8 cellular contexts compared by ENCODE assay signal in genomic region chr21:13979608-13980007, GRCh38.
DNase-seq lines count a peak whose midpoint lies in the region; ATAC-seq and TF ChIP-seq lines count a peak whose summit lies in the region.
"Not testable (repeated sequence)": the region's sequence is repeated elsewhere in the genome, so short reads cannot be mapped to it uniquely, and the experiment has no call there.

No MANE protein-coding gene starts in this region.

- POLR2A ChIA-PET in A673 (lab: Charles Lee; ENCODE audit: low non-redundant PET); activated CD4-positive, alpha-beta memory T cell treated with anti-CD3 and anti-CD28 coated beads for 36 hours (lab: Charles Lee): not testable (repeated sequence)

- not testable (repeated sequence) for DNase-seq in A673 (ENCODE audit: low spot score); activated CD4-positive, alpha-beta memory T cell treated with anti-CD3 and anti-CD28 coated beads for 36 hours; mammary epithelial cell; kidney epithelial cell (ENCODE audit: low read depth); sigmoid colon
- peak; percentile 3 for DNase-seq in H7

- H3K27me3 Mint-ChIP-seq in activated CD4-positive, alpha-beta memory T cell treated with anti-CD3 and anti-CD28 coated beads for 36 hours = not testable (repeated sequence)

- 65% methylated on average over 5 of the region's 26 CpGs for WGBS in mammary epithelial cell (ENCODE audit: low coverage, missing lambda C conversion rate)
- 25 to 82% methylated on average over 26 of the region's 26 CpGs for WGBS in sigmoid colon, 2 donors

- not testable (repeated sequence) for H3K9me3 Mint-ChIP-seq in activated CD4-positive, alpha-beta memory T cell treated with anti-CD3 and anti-CD28 coated beads for 36 hours

- TF ChIP-seq CTCF in A673 (conservative IDR thresholded peaks at IDR 0.05; ENCODE audit: low read depth, low read length); mammary epithelial cell (conservative IDR thresholded peaks at IDR 0.05 in 1 of 2, IDR thresholded peaks at IDR 0.05 in 1 of 2; ENCODE audit: extremely low read depth in 1 of 2, insufficient read depth in 1 of 2, low read depth in 1 of 2, low read length in 2 of 2); kidney epithelial cell (IDR thresholded peaks at IDR 0.05; ENCODE audit: insufficient read depth, low read length, poor library complexity, severe bottlenecking); sigmoid colon (IDR thresholded peaks at IDR 0.05): not testable (repeated sequence)

- intact Hi-C loops in A673 (cut with micrococcal nuclease; ENCODE audit: unreplicated experiment); activated CD4-positive, alpha-beta memory T cell treated with anti-CD3 and anti-CD28 coated beads for 36 hours (cut with micrococcal nuclease); sigmoid colon (cut with DNase I): not testable (repeated sequence)
- intact Hi-C loops in mammary epithelial cell (cut with micrococcal nuclease) = loop anchor here (5.0 kb wide), 1 partner anchor 138 kb away; no protein-coding TSS in a partner anchor

- dilution Hi-C loops in mammary epithelial cell (cut with HindIII; ENCODE audit: low sequenced_read_pairs) = not testable (repeated sequence)

- CTCF ChIA-PET in A673 (lab: Charles Lee); activated CD4-positive, alpha-beta memory T cell treated with anti-CD3 and anti-CD28 coated beads for 36 hours (lab: Charles Lee); mammary epithelial cell (lab: Charles Lee; ENCODE audit: low non-redundant PET): not testable (repeated sequence)

- H3K27ac Mint-ChIP-seq in activated CD4-positive, alpha-beta memory T cell treated with anti-CD3 and anti-CD28 coated beads for 36 hours = not testable (repeated sequence)

- not testable (repeated sequence) for TF ChIP-seq POLR2A in sigmoid colon (IDR thresholded peaks at IDR 0.05)

- H3K4me3 ChIP-seq in A673 (ENCODE audit: low read depth, low read length, poor library complexity, severe bottlenecking) = peak overlapping the region; percentile 50
- not testable (repeated sequence) for H3K4me3 ChIP-seq in H7 (ENCODE audit: insufficient read depth, low read depth, low read length)
- H3K4me3 ChIP-seq in HUES6 (ENCODE audit: low read depth, low read length) = peak overlapping the region; percentile 56; the same call in 1 of the 2 replicates
- peak overlapping the region; percentile 39 to 47 (median 46) for H3K4me3 ChIP-seq in mammary epithelial cell (replicated peaks in 1 of 3; ENCODE audit: insufficient read depth in 1 of 3, low read depth in 2 of 3, low read length in 3 of 3)
- H3K4me3 ChIP-seq in kidney epithelial cell (ENCODE audit: low read depth, low read length) = peak overlapping the region; percentile 1
- H3K4me3 ChIP-seq in sigmoid colon = peak overlapping the region; percentile 22 to 54 (median 51)

- peak; percentile 31 for ATAC-seq in GM18511 (IDR thresholded peaks at IDR 0.05; ENCODE audit: unreplicated experiment)

- H4K20me1 ChIP-seq in mammary epithelial cell (ENCODE audit: insufficient read depth, low read length) = not testable (repeated sequence)

- not testable (repeated sequence) for H3K9ac ChIP-seq in HUES6 (ENCODE audit: low read length); mammary epithelial cell (ENCODE audit: insufficient read depth, low read length)

- H3K4me2 ChIP-seq in mammary epithelial cell (ENCODE audit: insufficient read depth, low read depth, low read length) = peak overlapping the region; percentile 63

- not testable (repeated sequence) for TF ChIP-seq EP300 in sigmoid colon (IDR thresholded peaks at IDR 0.05)

- in situ Hi-C loops in mammary epithelial cell (cut with MboI; ENCODE audit: low sequenced_read_pairs in 2 of 2) = not testable (repeated sequence)

- H3K9me3 ChIP-seq in A673 (ENCODE audit: low read depth, low read length, poor library complexity, severe bottlenecking); HUES6 (ENCODE audit: control insufficient read depth, insufficient read depth, low read depth, low read length); mammary epithelial cell (replicated peaks; ENCODE audit: insufficient read depth, low read length); sigmoid colon: not testable (repeated sequence)

- not testable (repeated sequence) for H3K36me3 Mint-ChIP-seq in activated CD4-positive, alpha-beta memory T cell treated with anti-CD3 and anti-CD28 coated beads for 36 hours

- not testable (repeated sequence) for H3K27me3 ChIP-seq in A673 (replicated peaks; ENCODE audit: insufficient read depth, low read depth, low read length, poor library complexity); H7 (ENCODE audit: control insufficient read depth, insufficient read depth, low read length); HUES6 (ENCODE audit: control insufficient read depth, insufficient read depth, low read length); mammary epithelial cell (ENCODE audit: insufficient read depth, low read length); kidney epithelial cell (ENCODE audit: control insufficient read depth, insufficient read depth, low read length); sigmoid colon

- H3K4me1 Mint-ChIP-seq in activated CD4-positive, alpha-beta memory T cell treated with anti-CD3 and anti-CD28 coated beads for 36 hours (ENCODE audit: low read depth) = not testable (repeated sequence)

- peak overlapping the region; percentile 74 for H3K4me3 Mint-ChIP-seq in activated CD4-positive, alpha-beta memory T cell treated with anti-CD3 and anti-CD28 coated beads for 36 hours

- H3K36me3 ChIP-seq in A673 (ENCODE audit: insufficient read depth, low read length, poor library complexity, severe bottlenecking); H7 (replicated peaks; ENCODE audit: control insufficient read depth, insufficient read depth, low read length); HUES6 (ENCODE audit: control insufficient read depth, insufficient read depth, low read length); mammary epithelial cell (ENCODE audit: insufficient read depth, low read length); kidney epithelial cell (ENCODE audit: control insufficient read depth, insufficient read depth, low read length); sigmoid colon: not testable (repeated sequence)

- not testable (repeated sequence) for H3K79me2 ChIP-seq in mammary epithelial cell (ENCODE audit: insufficient read depth, low read length)

- not testable (repeated sequence) for H3K27ac ChIP-seq in A673 (ENCODE audit: low read depth, low read length, poor library complexity, severe bottlenecking); HUES6 (ENCODE audit: low read depth, low read length); mammary epithelial cell (ENCODE audit: insufficient read depth, low read depth, low read length)
- H3K27ac ChIP-seq in sigmoid colon = peak overlapping the region in 1 of 4 donors; percentile 45

- not testable (repeated sequence) for H3K4me1 ChIP-seq in A673 (ENCODE audit: insufficient read depth, low read length, poor library complexity, severe bottlenecking); HUES6 (ENCODE audit: control insufficient read depth, insufficient read depth, low read length); mammary epithelial cell (ENCODE audit: insufficient read depth, low read length); sigmoid colon

- BruUV-seq in A673 (replicated peaks; lab: Mats Ljungman, UMichigan); mammary epithelial cell (replicated peaks; lab: Mats Ljungman, UMichigan): not testable (repeated sequence)

- peak overlapping the region; percentile 82 for H2AFZ ChIP-seq in mammary epithelial cell (ENCODE audit: low read depth, low read length)
